In the genomic region with DNA sequence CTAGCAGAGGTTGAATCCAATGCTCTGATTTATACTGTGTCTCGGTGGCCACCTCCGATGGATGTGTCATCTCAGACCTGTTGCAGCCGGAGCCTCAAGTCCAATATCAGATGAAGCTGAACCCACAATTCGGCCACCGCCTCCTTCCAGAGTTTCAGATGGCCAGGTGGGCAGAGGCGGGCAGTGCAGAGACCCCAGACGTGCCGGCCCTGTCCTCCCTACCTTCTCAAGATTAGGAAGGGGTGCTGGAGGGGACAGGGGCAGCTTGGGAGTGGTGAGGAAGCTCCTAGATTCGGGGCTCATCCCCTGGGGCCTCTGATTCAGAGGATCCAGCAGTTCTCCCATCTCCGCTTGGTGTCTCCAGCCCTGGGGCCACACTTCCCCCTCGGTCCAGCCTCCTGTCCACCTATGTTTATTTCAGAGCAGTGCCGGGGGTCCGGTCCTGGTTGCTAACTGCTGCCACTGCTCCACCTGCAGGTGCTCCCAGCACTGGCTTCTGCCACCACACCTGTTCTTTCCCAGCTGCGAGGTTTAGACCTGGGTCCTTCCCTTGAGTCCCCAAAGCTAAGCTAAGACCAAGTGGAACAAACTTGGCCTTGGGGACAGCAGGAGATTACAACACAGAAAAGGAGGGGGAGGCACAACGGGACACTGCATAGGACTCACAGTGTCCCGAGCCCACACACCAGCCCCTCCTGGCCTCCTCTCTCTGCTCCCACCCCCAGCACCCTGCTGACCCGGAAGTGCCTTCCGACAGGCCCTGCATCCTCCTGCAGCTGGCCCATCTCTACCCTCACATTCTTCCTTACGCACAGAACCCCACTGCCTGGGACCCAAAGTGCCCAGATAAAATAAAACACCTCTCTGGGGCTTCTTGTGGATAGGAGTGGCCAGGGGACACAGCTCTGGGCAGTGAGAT, we compare ENCODE assay signal across 11 cellular contexts.
DNase-seq lines count a peak whose midpoint lies in the region; ATAC-seq and TF ChIP-seq lines count a peak whose summit lies in the region.
"Had no signal": no experiment of that assay in that cellular context is flagged by ENCODE, and none has a peak within 500 bp of the region (broad histone marks: within the 10 kb centered on the region; RNA-seq: fewer than 3 reads in every experiment).

No MANE protein-coding gene starts in this region.

- peaks cover 7% of the 10 kb centered on the region for H3K4me1 Mint-ChIP-seq in activated CD4-positive, alpha-beta T cell treated with anti-CD3 and anti-CD28 coated beads for 36 hours
- peaks cover 5% of the 10 kb centered on the region for H3K4me1 Mint-ChIP-seq in activated naive CD8-positive, alpha-beta T cell treated with anti-CD3 and anti-CD28 coated beads, Interleukin-2, amount 10 ng/mL, durations not matched to agents 7 days and 5 days

- intact Hi-C loops in activated CD4-positive, alpha-beta T cell treated with anti-CD3 and anti-CD28 coated beads for 36 hours (cut with DNase I, micrococcal nuclease) = loop anchor here in 1 of 2 experiments (2.0 to 10.0 kb wide), 4 partner anchors 609 to 1824 kb away; partner anchors contain the start of genes BRD3, POMT1 and PRRC2B
- intact Hi-C loops in IMR-90 (cut with micrococcal nuclease) = no loop called here
- intact Hi-C loops in transverse colon (cut with DNase I; ENCODE audit: low total_unique reads) = loop anchor here (5.0 kb wide), 1 partner anchor 481 kb away; no protein-coding TSS in a partner anchor

- H3K79me1 ChIP-seq in IMR-90 (ENCODE audit: low read depth in 1 of 2, low read length in 2 of 2) = no peaks in the 10 kb centered on the region

- H3K4me3 Mint-ChIP-seq in activated CD4-positive, alpha-beta T cell treated with anti-CD3 and anti-CD28 coated beads for 36 hours = peak overlapping the region; percentile 84
- peak overlapping the region; percentile 98 for H3K4me3 Mint-ChIP-seq in activated naive CD8-positive, alpha-beta T cell treated with anti-CD3 and anti-CD28 coated beads, Interleukin-2, amount 10 ng/mL, durations not matched to agents 7 days and 5 days

- H3K56ac ChIP-seq in IMR-90 (ENCODE audit: extremely low read depth, insufficient read depth, low read length) = no peak overlapping the region

- peaks cover 64% of the 10 kb centered on the region for H3K27me3 ChIP-seq in IMR-90 (ENCODE audit: control insufficient read depth, insufficient read depth, low read length)
- H3K27me3 ChIP-seq in neutrophil = peaks cover 57% of the 10 kb centered on the region
- peaks cover 74% of the 10 kb centered on the region for H3K27me3 ChIP-seq in transverse colon

- no peak for TF ChIP-seq RAD21 in IMR-90 (IDR thresholded peaks at IDR 0.05; ENCODE audit: low read length)

- no peak for ATAC-seq in activated CD4-positive, alpha-beta T cell treated with anti-CD3 and anti-CD28 coated beads for 36 hours
- no peak for ATAC-seq in IMR-90 (ENCODE audit: low read depth)
- ATAC-seq in activated naive CD8-positive, alpha-beta T cell treated with anti-CD3 and anti-CD28 coated beads, Interleukin-2, amount 10 ng/mL, durations not matched to agents 7 days and 5 days (ENCODE audit: low read depth) = no peak

- peaks cover 2% of the 10 kb centered on the region for H3K27me3 Mint-ChIP-seq in activated CD4-positive, alpha-beta T cell treated with anti-CD3 and anti-CD28 coated beads for 36 hours
- peaks cover 16% of the 10 kb centered on the region for H3K27me3 Mint-ChIP-seq in activated naive CD8-positive, alpha-beta T cell treated with anti-CD3 and anti-CD28 coated beads, Interleukin-2, amount 10 ng/mL, durations not matched to agents 7 days and 5 days

- POLR2A ChIA-PET in activated CD4-positive, alpha-beta T cell treated with anti-CD3 and anti-CD28 coated beads for 36 hours (lab: Charles Lee) = interaction anchor here (0.8 kb wide), 1 partner anchor 575 kb away, joined by 4 read pairs; no protein-coding TSS in a partner anchor
- POLR2A ChIA-PET in IMR-90 (lab: Charles Lee; ENCODE audit: unreplicated experiment) = no interaction called here
- POLR2A ChIA-PET in activated naive CD8-positive, alpha-beta T cell treated with anti-CD3 and anti-CD28 coated beads, Interleukin-2, amount 10 ng/mL, durations not matched to agents 7 days and 5 days (lab: Charles Lee) = no interaction called here

- no peak overlapping the region for H4K8ac ChIP-seq in IMR-90 (ENCODE audit: low read depth in 2 of 2, low read length in 2 of 2)

- dilution Hi-C loops in IMR-90 (cut with HindIII; ENCODE audit: low sequenced_read_pairs, unreplicated experiment) = no loop called here

- TF ChIP-seq EP300 in transverse colon (IDR thresholded peaks at IDR 0.05; ENCODE audit: low read depth) = no peak

- no peak overlapping the region for H3K18ac ChIP-seq in IMR-90 (ENCODE audit: low read depth, low read length)

- no peak overlapping the region for H2AK5ac ChIP-seq in IMR-90 (ENCODE audit: low read depth, low read length)

- no peak overlapping the region for H2BK20ac ChIP-seq in IMR-90 (ENCODE audit: low read depth, low read length)

- no peaks in the 10 kb centered on the region for H3K9me3 Mint-ChIP-seq in activated CD4-positive, alpha-beta T cell treated with anti-CD3 and anti-CD28 coated beads for 36 hours (ENCODE audit: low read depth)
- no peaks in the 10 kb centered on the region for H3K9me3 Mint-ChIP-seq in activated naive CD8-positive, alpha-beta T cell treated with anti-CD3 and anti-CD28 coated beads, Interleukin-2, amount 10 ng/mL, durations not matched to agents 7 days and 5 days

- no peak overlapping the region for H3K4ac ChIP-seq in IMR-90 (ENCODE audit: low read depth, low read length)

- no peak overlapping the region for H3K4me3 ChIP-seq in IMR-90 (ENCODE audit: insufficient read depth, low read depth, low read length)
- peak overlapping the region; percentile 82 to 87 for H3K4me3 ChIP-seq in neutrophil (ENCODE audit: low read depth in 1 of 2, low read length in 1 of 2)
- no peak overlapping the region for H3K4me3 ChIP-seq in transverse colon

- peak overlapping the region; percentile 19 for H2AK9ac ChIP-seq in IMR-90 (replicated peaks; ENCODE audit: low read depth, low read length, poor library complexity)

- CTCF ChIA-PET in activated CD4-positive, alpha-beta T cell treated with anti-CD3 and anti-CD28 coated beads for 36 hours (lab: Charles Lee) = interaction anchor here (0.6 to 1.0 kb wide), 3 partner anchors 11 to 15 kb away, joined by 3 to 4 read pairs (median 3); no protein-coding TSS in a partner anchor
- CTCF ChIA-PET in IMR-90 (lab: Yijun Ruan, JAX) = interaction anchor here (1.0 kb wide), 1 partner anchor 16 kb away, joined by 3 read pairs; no protein-coding TSS in a partner anchor

- WGBS in IMR-90 (ENCODE audit: extremely low coverage in 2 of 2, insufficient read length in 1 of 2), 2 experiments = 89% methylated on average over 4 of the region's 19 CpGs; no CpG with 5 or more reads in 1 of the 2 experiments
- WGBS in transverse colon (ENCODE audit: low coverage in 1 of 2), 2 donors = 87% methylated on average over 19 of the region's 19 CpGs; no CpG with 5 or more reads in 1 of the 2 donors

- no peak for DNase-seq in activated CD4-positive, alpha-beta T cell treated with anti-CD3 and anti-CD28 coated beads for 36 hours
- DNase-seq in activated CD4-positive, alpha-beta T cell treated with anti-CD3 and anti-CD28 coated beads, Interleukin-2, amount 50 U/mL, for 48 hours = no peak
- DNase-seq in IMR-90 (peak; percentile 13), globus pallidus (ENCODE audit: low spot score) (no peak), kidney glomerular epithelial cell (lab: John Stamatoyannopoulos, UW) (no peak), transverse colon (no peak)
- no peak for DNase-seq in activated naive CD8-positive, alpha-beta T cell treated with anti-CD3 and anti-CD28 coated beads, Interleukin-2, amount 10 ng/mL, durations not matched to agents 7 days and 5 days
- DNase-seq: SHP77 treated with DMSO at 0.1 percent for 48 hours; stimulated activated CD4-positive, alpha-beta T cell treated with anti-CD3 and anti-CD28 coated beads, Interleukin-12 subunit alpha, Interleukin-12 subunit beta, amount 100 ng/mL, for 4 hours had no signal

- no peaks in the 10 kb centered on the region for H3K9me1 ChIP-seq in IMR-90 (ENCODE audit: insufficient read depth, low read length)

- no peak overlapping the region for H3K27ac ChIP-seq in IMR-90 (ENCODE audit: insufficient read depth, low read length)
- H3K27ac ChIP-seq in neutrophil = peak overlapping the region; percentile 88
- H3K27ac ChIP-seq in transverse colon = no peak overlapping the region
- H3K27ac ChIP-seq: KMS-11 had no signal

- in situ Hi-C loops in IMR-90 (cut with MboI; ENCODE audit: low sequenced_read_pairs) (no loop called here), transverse colon (cut with MboI; ENCODE audit: low pct_ligation_motif_present in 1 of 4, low pct_unique_long_range_greater_than_20kb in 1 of 4, low sequenced_read_pairs in 3 of 4) (no loop called here)

- no peak overlapping the region for H2BK120ac ChIP-seq in IMR-90 (ENCODE audit: low read depth, low read length)

- no peak overlapping the region for H3K27ac Mint-ChIP-seq in activated CD4-positive, alpha-beta T cell treated with anti-CD3 and anti-CD28 coated beads for 36 hours
- no peak overlapping the region for H3K27ac Mint-ChIP-seq in activated naive CD8-positive, alpha-beta T cell treated with anti-CD3 and anti-CD28 coated beads, Interleukin-2, amount 10 ng/mL, durations not matched to agents 7 days and 5 days

- H3K36me3 Mint-ChIP-seq in activated CD4-positive, alpha-beta T cell treated with anti-CD3 and anti-CD28 coated beads for 36 hours (ENCODE audit: low read depth) = no peaks in the 10 kb centered on the region
- H3K36me3 Mint-ChIP-seq in activated naive CD8-positive, alpha-beta T cell treated with anti-CD3 and anti-CD28 coated beads, Interleukin-2, amount 10 ng/mL, durations not matched to agents 7 days and 5 days = no peaks in the 10 kb centered on the region

- H2BK15ac ChIP-seq in IMR-90 (ENCODE audit: low read depth, low read length) = no peak overlapping the region

- H4K20me1 ChIP-seq in IMR-90 (ENCODE audit: insufficient read depth, low read length) = peaks cover 6% of the 10 kb centered on the region; the same call in 1 of the 2 replicates

- H3K36me3 ChIP-seq in IMR-90 (ENCODE audit: control insufficient read depth, insufficient read depth, low read length) (no peaks in the 10 kb centered on the region), neutrophil (no peaks in the 10 kb centered on the region), transverse colon (no peaks in the 10 kb centered on the region)

- H3K9ac ChIP-seq in IMR-90 (ENCODE audit: low read depth, low read length) = no peak overlapping the region
- H3K9ac ChIP-seq: KMS-11 had no signal

- no peak for TF ChIP-seq CTCF in IMR-90 (conservative IDR thresholded peaks at IDR 0.05; ENCODE audit: low read depth, low read length)
- no peak for TF ChIP-seq CTCF in neutrophil (IDR thresholded peaks at IDR 0.05)
- no peak for TF ChIP-seq CTCF in transverse colon (IDR thresholded peaks at IDR 0.05)

- H3K4me2 ChIP-seq in IMR-90 (ENCODE audit: low read depth, low read length) = no peak overlapping the region

- H3K14ac ChIP-seq in IMR-90 (replicated peaks; ENCODE audit: low read depth, low read length) = no peak overlapping the region

- TF ChIP-seq POLR2A in IMR-90 (IDR thresholded peaks at IDR 0.05; ENCODE audit: low read depth, low read length) (no peak), transverse colon (IDR thresholded peaks at IDR 0.05) (no peak)

- no peak overlapping the region for H4K5ac ChIP-seq in IMR-90 (ENCODE audit: low read depth, low read length)

- no peak overlapping the region for H4K91ac ChIP-seq in IMR-90 (ENCODE audit: insufficient read depth, low read depth, low read length)

- no peak overlapping the region for H3K23ac ChIP-seq in IMR-90 (ENCODE audit: low read depth, low read length)

- H3K9me3 ChIP-seq in IMR-90 (ENCODE audit: control insufficient read depth, insufficient read depth, low read length) (no peaks in the 10 kb centered on the region), neutrophil (no peaks in the 10 kb centered on the region), transverse colon (no peaks in the 10 kb centered on the region)

- no peak overlapping the region for H2AFZ ChIP-seq in IMR-90 (replicated peaks; ENCODE audit: low read length, poor library complexity)

- H2BK5ac ChIP-seq in IMR-90 (ENCODE audit: low read depth, low read length, poor library complexity, severe bottlenecking) = no peak overlapping the region

- H3K4me1 ChIP-seq in IMR-90 (ENCODE audit: control insufficient read depth, insufficient read depth, low read length) (peaks cover 5% of the 10 kb centered on the region), neutrophil (ENCODE audit: control insufficient read depth in 1 of 2, insufficient read depth in 1 of 2, low read depth in 1 of 2, low read length in 1 of 2) (peaks cover 37 to 44% of the 10 kb centered on the region in 2 experiments), transverse colon (peaks cover 0 to 21% (median 15%) of the 10 kb centered on the region in 4 donors)

- no TSS peak for BruUV-seq in IMR-90 (replicated peaks; lab: Mats Ljungman, UMichigan)

Comparison
In these comparisons a context has a peak if more than half of its experiments do, and no peak if none do; other contexts are left out.
1. H3K4me3 ChIP-seq: peak in neutrophil (2 of 2); none in IMR-90 (single experiment) and transverse colon (0 of 4).